8 cellular contexts compared by ENCODE assay signal in the genomic region with DNA sequence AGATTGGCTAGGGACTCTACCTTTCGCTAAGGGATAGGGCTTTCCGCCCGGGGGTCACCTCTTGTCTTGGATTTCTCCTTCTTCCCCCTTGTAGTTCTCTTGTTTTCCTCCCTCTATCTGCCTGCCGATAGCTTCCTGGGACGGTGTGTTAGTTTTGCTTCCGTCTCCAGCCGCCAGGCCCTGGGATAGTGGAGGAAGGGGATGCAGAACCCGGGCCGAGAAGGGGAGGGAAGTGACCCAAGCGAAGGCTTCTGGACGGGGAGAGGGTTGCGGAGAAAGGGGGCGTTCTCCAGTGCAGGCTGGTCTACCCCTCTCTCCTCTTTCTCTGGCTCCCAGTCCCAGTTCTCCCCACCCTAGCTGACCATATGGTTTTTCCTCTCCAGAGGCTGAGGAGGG. TPM values are rescaled to one million over a fixed set of nuclear protein-coding genes. Genes with fewer than 3 reads are reported as not detected.
DNase-seq lines count a peak whose midpoint lies in the region; ATAC-seq and TF ChIP-seq lines count a peak whose summit lies in the region.

No MANE protein-coding gene starts in this region.

- H3K79me1 ChIP-seq in H9 (ENCODE audit: insufficient read depth, low read depth, low read length, poor library complexity, severe bottlenecking): peaks cover 5% of the 10 kb centered on the region

- H3K4me3 Mint-ChIP-seq in H9: peak overlapping the region; percentile 94 to 99
- H3K4me3 Mint-ChIP-seq in activated T-helper 17 cell treated with anti-CD3 and anti-CD28 coated beads, Interleukin-2, amount 50 U/mL, for 72 hours: peak overlapping the region; percentile 95

- peaks cover 12% of the 10 kb centered on the region for H3K23me2 ChIP-seq in H9 (ENCODE audit: insufficient read length, low read depth, low read length, poor library complexity, severe bottlenecking)

- peaks cover 4% of the 10 kb centered on the region; the same call in 1 of the 2 replicates for H3K79me2 ChIP-seq in H9 (ENCODE audit: insufficient read depth, low read length)

- H4K5ac ChIP-seq in H9 (ENCODE audit: insufficient read length, low read depth, low read length): no peak overlapping the region

- H3K23ac ChIP-seq in H9 (ENCODE audit: insufficient read length, low read depth, low read length): no peak overlapping the region

- no peak overlapping the region for H3K4ac ChIP-seq in H9 (ENCODE audit: low read depth, low read length)

- H4K8ac ChIP-seq in H9 (replicated peaks; ENCODE audit: insufficient read length, low read depth, low read length): no peak overlapping the region

- ATAC-seq in activated T-helper 17 cell treated with anti-CD3 and anti-CD28 coated beads, Interleukin-2, amount 50 U/mL, for 72 hours (replicated peaks): no peak
- no peak for ATAC-seq in GM19467 (IDR thresholded peaks at IDR 0.05; ENCODE audit: unreplicated experiment)

- peaks cover 15 to 18% of the 10 kb centered on the region in 2 experiments for H3K4me1 Mint-ChIP-seq in H9
- H3K4me1 Mint-ChIP-seq in activated T-helper 17 cell treated with anti-CD3 and anti-CD28 coated beads, Interleukin-2, amount 50 U/mL, for 72 hours: peaks cover 12% of the 10 kb centered on the region

- H3K9ac ChIP-seq in H9 (ENCODE audit: extremely low read depth, insufficient read length, low read length): peak overlapping the region; percentile 81

- no peak overlapping the region for H2BK5ac ChIP-seq in H9 (ENCODE audit: insufficient read length, low read length)

- no peak overlapping the region for H2AK5ac ChIP-seq in H9 (ENCODE audit: insufficient read length, low read length)

- TF ChIP-seq CTCF in AG04450 (IDR thresholded peaks at IDR 0.05; ENCODE audit: low read depth, low read length) (no peak), H9 (conservative IDR thresholded peaks at IDR 0.05) (no peak)

- H3K4me2 ChIP-seq in H9 (ENCODE audit: insufficient read depth, insufficient read length, low read length): peak overlapping the region; percentile 59

- no peak overlapping the region for H3T11ph ChIP-seq in H9 (ENCODE audit: low read length)

- H3K27ac ChIP-seq in AG04450 (ENCODE audit: low read depth, low read length) (peak overlapping the region; percentile 93), H9 (ENCODE audit: insufficient read length, low read depth, low read length) (no peak overlapping the region), skin epidermis (peak overlapping the region in 20 of 21 experiments; percentile 49 to 88 (median 80))

- no peak overlapping the region for H2AFZ ChIP-seq in H9 (ENCODE audit: low read length)

- H3K36me3 Mint-ChIP-seq in H9 (ENCODE audit: insufficient read depth in 1 of 3, low read depth in 3 of 3): peaks cover 8 to 30% (median 27%) of the 10 kb centered on the region in 3 experiments; a peak in 6 of 7 replicates
- no peaks in the 10 kb centered on the region for H3K36me3 Mint-ChIP-seq in activated T-helper 17 cell treated with anti-CD3 and anti-CD28 coated beads, Interleukin-2, amount 50 U/mL, for 72 hours (ENCODE audit: low read depth)

- no peak overlapping the region for H3K18ac ChIP-seq in H9 (ENCODE audit: insufficient read length, low read depth, low read length)

- H3K27me3 ChIP-seq in AG04450 (ENCODE audit: control insufficient read depth, insufficient read depth, low read length): no peaks in the 10 kb centered on the region
- no peaks in the 10 kb centered on the region; the same call in 1 of the 2 replicates for H3K27me3 ChIP-seq in H9 (ENCODE audit: insufficient read depth, low read length)

- no peaks in the 10 kb centered on the region for H4K20me1 ChIP-seq in H9 (ENCODE audit: control insufficient read depth, insufficient read depth, insufficient read length)

- no CpG with 5 or more reads among the region's 13 CpGs for WGBS in H9 (ENCODE audit: extremely low coverage, insufficient read length, low lambda C conversion rate)

- no peaks in the 10 kb centered on the region for H3K9me3 Mint-ChIP-seq in H9
- H3K9me3 Mint-ChIP-seq in activated T-helper 17 cell treated with anti-CD3 and anti-CD28 coated beads, Interleukin-2, amount 50 U/mL, for 72 hours: no peaks in the 10 kb centered on the region

- no peak overlapping the region for H3K56ac ChIP-seq in H9 (ENCODE audit: insufficient read length, low read depth, low read length)

- CTCF ChIA-PET in AG04450 (lab: Charles Lee): no interaction called here

- no peaks in the 10 kb centered on the region for H3K4me1 ChIP-seq in H9 (ENCODE audit: insufficient read depth, low read length)

- H3K4me3 ChIP-seq in AG04450 (ENCODE audit: low read depth, low read length) (peak overlapping the region; percentile 83), iPS-11a (ENCODE audit: low read depth, low read length) (peak overlapping the region; percentile 89), skin epidermis (peak overlapping the region; percentile 49 to 89 (median 75))

- H2BK120ac ChIP-seq in H9 (ENCODE audit: low read depth, low read length, poor library complexity, severe bottlenecking): no peak overlapping the region

- H2BK20ac ChIP-seq in H9 (ENCODE audit: low read depth, low read length, poor library complexity, severe bottlenecking): no peak overlapping the region

- peaks cover 6% of the 10 kb centered on the region; the same call in 1 of the 2 replicates for H3K27me3 Mint-ChIP-seq in H9 (ENCODE audit: low read depth)
- no peaks in the 10 kb centered on the region for H3K27me3 Mint-ChIP-seq in activated T-helper 17 cell treated with anti-CD3 and anti-CD28 coated beads, Interleukin-2, amount 50 U/mL, for 72 hours

- H2BK12ac ChIP-seq in H9 (ENCODE audit: insufficient read length, low read depth, low read length): no peak overlapping the region

- H4K91ac ChIP-seq in H9 (ENCODE audit: insufficient read length, low read depth, low read length): no peak overlapping the region

- peak overlapping the region; percentile 69; the same call in 1 of the 2 replicates for H3K14ac ChIP-seq in H9 (ENCODE audit: insufficient read depth, low read length)

- peak overlapping the region in 2 of 3 experiments; percentile 62 to 96; a peak in 3 of 7 replicates for H3K27ac Mint-ChIP-seq in H9
- H3K27ac Mint-ChIP-seq in activated T-helper 17 cell treated with anti-CD3 and anti-CD28 coated beads, Interleukin-2, amount 50 U/mL, for 72 hours: peak overlapping the region; percentile 85

- no peak overlapping the region for H2BK15ac ChIP-seq in H9 (ENCODE audit: low read depth, low read length)

- H3K9me3 ChIP-seq in AG04450 (ENCODE audit: control insufficient read depth, insufficient read depth, low read length): no peaks in the 10 kb centered on the region; the same call in 1 of the 2 replicates
- no peaks in the 10 kb centered on the region for H3K9me3 ChIP-seq in H9 (ENCODE audit: control insufficient read depth, low read depth, low read length)

- POLR2A ChIA-PET in AG04450 (lab: Yijun Ruan, JAX): interaction anchor here (0.6 to 0.9 kb wide), 2 partner anchors 8 to 79 kb away, joined by 3 to 4 read pairs; no protein-coding TSS in a partner anchor

- DNase-seq in AG04450 (ENCODE audit: low read depth, low spot score) (no peak), H9 (peak; percentile 55), retina (no peak)
- DNase-seq in stimulated activated CD4-positive, alpha-beta T cell treated with anti-CD3 and anti-CD28 coated beads, Interleukin-12 subunit alpha, Interleukin-12 subunit beta, amount 100 ng/mL, for 4 hours: no peak

RNA-seq across cellular contexts. Expression of a gene that starts 0.9 kb away (rescaled TPM):
- 21.9 and 23.9 TPM in 2 replicates for polyA plus RNA-seq in AG04450 (2011; rRNA removed)
- polyA minus RNA-seq in AG04450 (2011; rRNA and poly(A)+ RNA removed): 18.3 and 22.3 TPM in 2 replicates
- total RNA-seq in H9 (2021): 6.2 and 6.5 TPM in 2 replicates
- total RNA-seq in activated T-helper 17 cell treated with anti-CD3 and anti-CD28 coated beads, Interleukin-2, amount 50 U/mL, for 72 hours: 1 to 10 TPM; 3.7 to 5.8 TPM

RNA-seq across cellular contexts. Expression of a gene that starts 29.8 kb away (rescaled TPM):
- polyA plus RNA-seq in AG04450 (2011; rRNA removed): 0.26 and 0.31 TPM in 2 replicates
- polyA minus RNA-seq in AG04450 (2011; rRNA and poly(A)+ RNA removed): 0.43 and 0.83 TPM in 2 replicates
- 29.9 and 30.9 TPM in 2 replicates for total RNA-seq in H9 (2021)
- total RNA-seq in activated T-helper 17 cell treated with anti-CD3 and anti-CD28 coated beads, Interleukin-2, amount 50 U/mL, for 72 hours: 1 to 10 TPM; 2.7 to 5.5 TPM
